In genomic region chr18:62098960-62099359, GRCh38 we compare ENCODE assay signal across 8 cellular contexts.
"Had no signal": no experiment of that assay in that cellular context is flagged by ENCODE, and none has a peak within 500 bp of the region (broad histone marks: within the 10 kb centered on the region; RNA-seq: fewer than 3 reads in every experiment).

No MANE protein-coding gene starts in this region.

- H3K9me3 Mint-ChIP-seq: GM23338, HFFc6 had no signal

- ATAC-seq: GM23338, HCT116 had no signal

- H3K27ac ChIP-seq: HL-60 had no signal

- H3K9me3 ChIP-seq: HAP-1 had no signal

- H3K4me3 Mint-ChIP-seq: GM23338, HFFc6, IgD-negative memory B cell had no signal

- H3K4me2 ChIP-seq: GM23338 had no signal

- DNase-seq: H7, HFFc6, KG1 had no signal

- H3K4me1 Mint-ChIP-seq: IgD-negative memory B cell had no signal

- H3K27me3 Mint-ChIP-seq: IgD-negative memory B cell had no signal

- H3K27ac Mint-ChIP-seq: GM23338, HFFc6 had no signal

- H3K4me1 ChIP-seq: HAP-1 had no signal

- H3K4me3 ChIP-seq: GM23338, HAP-1 had no signal

- H2AFZ ChIP-seq: GM23338 had no signal
